In the genomic region with DNA sequence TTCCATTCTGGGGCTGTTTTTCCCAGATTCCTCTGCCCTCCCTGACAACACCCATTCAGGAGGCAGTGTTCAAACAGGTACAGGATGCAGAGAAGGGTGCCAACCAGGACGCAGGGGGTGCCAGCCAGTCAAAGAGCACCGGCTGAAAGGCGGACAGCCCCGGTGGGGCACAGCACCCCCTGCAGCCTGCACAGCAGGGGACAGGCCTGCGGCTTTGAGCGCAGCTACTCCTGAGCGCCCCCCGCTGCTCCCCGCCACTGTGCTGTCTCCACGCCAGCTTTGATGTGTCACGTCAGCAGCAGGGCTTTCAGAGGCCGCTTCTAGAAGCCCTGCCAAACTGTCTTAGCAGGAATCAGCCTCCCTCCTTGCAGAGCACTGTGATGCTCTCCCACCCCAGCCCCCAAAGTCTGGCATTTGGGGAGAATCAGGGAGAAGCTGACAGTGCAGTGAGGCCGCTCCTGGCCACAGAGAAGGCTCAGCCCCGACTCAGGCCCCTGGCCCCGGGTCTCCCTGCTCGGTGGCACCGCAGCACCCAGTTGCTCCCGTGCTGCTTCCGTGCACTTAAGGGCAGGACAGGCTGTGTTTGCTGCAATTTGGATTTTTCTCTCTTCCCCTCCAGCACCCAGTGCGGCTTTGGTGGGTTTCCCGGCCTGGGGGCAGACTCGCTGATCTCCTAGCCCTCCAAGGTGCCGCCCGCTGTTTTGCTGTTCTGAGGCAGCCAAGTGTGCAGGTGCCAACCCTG, we compare ENCODE assay signal across 11 cellular contexts. TPM values are rescaled to one million over a fixed set of nuclear protein-coding genes. Genes with fewer than 3 reads are reported as not detected.
DNase-seq lines count a peak whose midpoint lies in the region; ATAC-seq and TF ChIP-seq lines count a peak whose summit lies in the region.
"Had no signal": no experiment of that assay in that cellular context is flagged by ENCODE, and none has a peak within 500 bp of the region (broad histone marks: within the 10 kb centered on the region; RNA-seq: fewer than 3 reads in every experiment).

No MANE protein-coding gene starts in this region.

- H3K4me3 ChIP-seq in GM23248: no peak overlapping the region
- H3K4me3 ChIP-seq in fibroblast of pulmonary artery (replicated peaks; ENCODE audit: low read depth, low read length): no peak overlapping the region
- no peak overlapping the region for H3K4me3 ChIP-seq in sigmoid colon

- no peak overlapping the region for H2AFZ ChIP-seq in GM23248

- intact Hi-C loops in sigmoid colon (cut with DNase I): loop anchor here (2.0 kb wide), 1 partner anchor 21 kb away; a partner anchor contains a TSS

- no peaks in the 10 kb centered on the region for H3K9me3 Mint-ChIP-seq in effector memory CD8-positive, alpha-beta T cell

- TF ChIP-seq CTCF in fibroblast of pulmonary artery (IDR thresholded peaks at IDR 0.05; ENCODE audit: low read length, missing control alignments) (peak; percentile 34), sigmoid colon (IDR thresholded peaks at IDR 0.05) (no peak)

- H3K9me2 ChIP-seq in GM23248 (ENCODE audit: insufficient read depth): no peaks in the 10 kb centered on the region

- no peaks in the 10 kb centered on the region for H3F3A ChIP-seq in GM23248 (ENCODE audit: insufficient read depth)

- H3K9me3 ChIP-seq in GM23248 (ENCODE audit: low read depth): no peaks in the 10 kb centered on the region
- no peaks in the 10 kb centered on the region for H3K9me3 ChIP-seq in sigmoid colon

- H3K36me3 ChIP-seq in GM23248 (ENCODE audit: low read depth) (no peaks in the 10 kb centered on the region), sigmoid colon (no peaks in the 10 kb centered on the region)

- no peaks in the 10 kb centered on the region for H3K79me2 ChIP-seq in GM23248 (ENCODE audit: insufficient read depth)

- ATAC-seq in HG02588 (IDR thresholded peaks at IDR 0.05; ENCODE audit: unreplicated experiment): no peak
- no peak for ATAC-seq in effector memory CD8-positive, alpha-beta T cell (replicated peaks)
- ATAC-seq: left colon had no signal

- H3K9ac ChIP-seq in GM23248: no peak overlapping the region

- H3K27ac Mint-ChIP-seq in effector memory CD8-positive, alpha-beta T cell: no peak overlapping the region

- peaks cover 0 to 4% of the 10 kb centered on the region in 2 donors for H3K4me1 Mint-ChIP-seq in effector memory CD8-positive, alpha-beta T cell (ENCODE audit: low read depth in 2 of 2)

- H3K4me1 ChIP-seq in GM23248 (ENCODE audit: insufficient read depth): peaks cover 8% of the 10 kb centered on the region; the same call in 1 of the 2 replicates
- peaks cover 0 to 33% (median 16%) of the 10 kb centered on the region in 4 donors for H3K4me1 ChIP-seq in sigmoid colon

- no peak overlapping the region for H3K27ac ChIP-seq in GM23248
- peak overlapping the region in 3 of 4 donors; percentile 60 to 86 (median 64) for H3K27ac ChIP-seq in sigmoid colon

- TF ChIP-seq POLR2A in sigmoid colon (IDR thresholded peaks at IDR 0.05): no peak

- no peaks in the 10 kb centered on the region for H4K20me1 ChIP-seq in GM23248 (ENCODE audit: insufficient read depth)

- no peak overlapping the region for H3K4me3 Mint-ChIP-seq in effector memory CD8-positive, alpha-beta T cell

- peaks cover 14% of the 10 kb centered on the region for H3K27me3 ChIP-seq in GM23248 (replicated peaks; ENCODE audit: insufficient read depth)
- H3K27me3 ChIP-seq in sigmoid colon: no peaks in the 10 kb centered on the region

- TF ChIP-seq EP300 in sigmoid colon (IDR thresholded peaks at IDR 0.05): no peak

- in situ Hi-C loops in GM23248 (cut with MboI): no loop called here

- peaks cover 35 to 56% of the 10 kb centered on the region in 2 donors for H3K27me3 Mint-ChIP-seq in effector memory CD8-positive, alpha-beta T cell

- 40 to 52% methylated on average over 21 to 24 of the region's 24 CpGs for whole genome bisulfite sequencing in GM23248 (ENCODE audit: low coverage in 1 of 2, low lambda C conversion rate in 2 of 2, missing lambda C conversion rate in 2 of 2), 2 experiments
- WGBS in sigmoid colon, 2 donors: 68 to 78% methylated on average over 24 of the region's 24 CpGs

- H3K36me3 Mint-ChIP-seq in effector memory CD8-positive, alpha-beta T cell (ENCODE audit: insufficient read depth): peaks cover 4% of the 10 kb centered on the region

- H3K4me2 ChIP-seq in GM23248 (ENCODE audit: unreplicated experiment): peak overlapping the region; percentile 18

- DNase-seq in GM23248 (peak; percentile 63), NCI-H1417 treated with DMSO at 0.1 percent for 48 hours (lab: John Stamatoyannopoulos, UW) (peak; percentile 39), fibroblast of pulmonary artery (ENCODE audit: low read depth) (peak; percentile 39), sigmoid colon (peak; percentile 74), SIG-M5 treated with dmso at 0.1 percent for 504 hours (lab: John Stamatoyannopoulos, UW; ENCODE audit: unreplicated experiment) (no peak), SIG-M5 (lab: John Stamatoyannopoulos, UW) (no peak)
- no peak for DNase-seq in effector memory CD8-positive, alpha-beta T cell
- DNase-seq: activated CD4-positive, alpha-beta T cell treated with anti-CD3 and anti-CD28 coated beads for 4 hours; NCI-H1436 had no signal

RNA-seq across cellular contexts. Expression of a gene that starts 20.3 kb away (rescaled TPM):
- total RNA-seq in GM23248 (2014; rRNA removed; shearing (Covaris generic)): 0.32 and 1.0 TPM in 2 replicates
- 0.22 and 0.89 TPM in 2 replicates for polyA plus RNA-seq in GM23248 (2016; fragmentation: Nextera tagmentation; extraction: Ambion mirVana)
- 1 to 10 TPM in 1 of 4 donors, under 1 TPM in 2, not detected in 1; 0.36 to 1.2 (median 0.81) TPM for total RNA-seq in sigmoid colon
- polyA plus RNA-seq in sigmoid colon: under 1 TPM in 1 of 3 donors, not detected in 2; 0.25 TPM

RNA-seq across cellular contexts. Expression of a gene that starts 20.9 kb away (rescaled TPM):
- total RNA-seq in GM23248 (2014; rRNA removed; shearing (Covaris generic)): 2.3 and 6.2 TPM in 2 replicates
- polyA plus RNA-seq in GM23248 (2016; fragmentation: Nextera tagmentation; extraction: Ambion mirVana): 9.8 and 10.4 TPM in 2 replicates
- total RNA-seq in sigmoid colon: 10 to 100 TPM in 3 of 4 donors, 1 to 10 TPM in 1; 4.3 to 14.0 (median 11.7) TPM
- 1 to 10 TPM in 2 of 3 donors, under 1 TPM in 1; 0.69 to 2.1 (median 1.2) TPM for polyA plus RNA-seq in sigmoid colon

Comparison
In these comparisons a context has a peak if more than half of its experiments do, and no peak if none do; other contexts are left out.
1. DNase-seq: peak in GM23248 (single experiment), NCI-H1417 treated with DMSO at 0.1 percent for 48 hours (single experiment), fibroblast of pulmonary artery (single experiment) and sigmoid colon (single experiment); none in SIG-M5 treated with dmso at 0.1 percent for 504 hours (single experiment), effector memory CD8-positive, alpha-beta T cell (0 of 3) and SIG-M5 (single experiment).